Comparison of ENCODE assay signal across 10 cellular contexts in the genomic region with DNA sequence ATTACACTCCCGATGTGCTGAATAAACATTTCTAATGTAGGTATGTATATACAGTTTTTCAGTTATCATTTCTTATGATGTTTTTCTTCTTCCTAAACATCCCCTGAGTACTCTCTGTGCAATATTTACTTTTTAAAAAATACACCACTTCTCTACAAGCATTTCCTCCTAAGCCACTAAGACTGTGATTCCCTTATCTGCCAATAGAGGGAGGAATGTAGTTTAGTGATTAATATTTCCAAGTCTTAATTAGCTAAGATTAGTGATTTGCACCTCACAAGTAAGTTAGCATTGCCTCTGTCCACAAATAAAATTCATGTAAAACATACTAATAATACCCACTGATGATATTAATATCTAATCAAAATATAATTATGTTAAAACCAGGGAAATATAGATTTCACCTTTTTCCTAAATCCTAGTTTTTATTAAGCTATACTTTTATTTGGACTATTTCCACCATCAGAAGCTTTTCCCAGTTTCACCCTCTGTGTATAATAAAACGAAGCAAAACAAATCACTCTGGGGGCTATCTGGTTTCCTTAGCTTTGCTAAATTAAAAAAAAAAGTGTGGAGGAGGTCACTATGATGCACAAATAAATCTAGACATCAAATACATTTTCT.
DNase-seq lines count a peak whose midpoint lies in the region; ATAC-seq and TF ChIP-seq lines count a peak whose summit lies in the region.
"Had no signal": no experiment of that assay in that cellular context is flagged by ENCODE, and none has a peak within 500 bp of the region (broad histone marks: within the 10 kb centered on the region; RNA-seq: fewer than 3 reads in every experiment).

No MANE protein-coding gene starts in this region.

- ATAC-seq in HG02759 (IDR thresholded peaks at IDR 0.05; ENCODE audit: unreplicated experiment) = peak; percentile 49
- ATAC-seq in WTC11 = no peak; the same call in 1 of the 2 replicates
- no peak for ATAC-seq in HG03196 (IDR thresholded peaks at IDR 0.05; ENCODE audit: unreplicated experiment)
- ATAC-seq in GM18870 (IDR thresholded peaks at IDR 0.05; ENCODE audit: unreplicated experiment) = no peak
- ATAC-seq in HG02970 (IDR thresholded peaks at IDR 0.05; ENCODE audit: low FRiP score, unreplicated experiment) = no peak

- no peaks in the 10 kb centered on the region for H3K27me3 Mint-ChIP-seq in WTC11 (ENCODE audit: low read depth)
- H3K27me3 Mint-ChIP-seq: activated naive CD8-positive, alpha-beta T cell treated with anti-CD3 and anti-CD28 coated beads, Interleukin-2, amount 10 ng/mL, durations not matched to agents 7 days and 5 days had no signal

- H3K36me3 Mint-ChIP-seq in WTC11 = no peaks in the 10 kb centered on the region
- H3K36me3 Mint-ChIP-seq: activated naive CD8-positive, alpha-beta T cell treated with anti-CD3 and anti-CD28 coated beads, Interleukin-2, amount 10 ng/mL, durations not matched to agents 7 days and 5 days had no signal

- H3K9me3 Mint-ChIP-seq in WTC11 = no peaks in the 10 kb centered on the region
- H3K9me3 Mint-ChIP-seq: activated naive CD8-positive, alpha-beta T cell treated with anti-CD3 and anti-CD28 coated beads, Interleukin-2, amount 10 ng/mL, durations not matched to agents 7 days and 5 days had no signal

- no peak overlapping the region for H3K4me3 ChIP-seq in BE2C (ENCODE audit: low read depth, low read length)

- no peak overlapping the region for H3K27ac Mint-ChIP-seq in WTC11
- H3K27ac Mint-ChIP-seq: activated naive CD8-positive, alpha-beta T cell treated with anti-CD3 and anti-CD28 coated beads, Interleukin-2, amount 10 ng/mL, durations not matched to agents 7 days and 5 days had no signal

- H3K9me3 ChIP-seq in BE2C = no peaks in the 10 kb centered on the region

- no peaks in the 10 kb centered on the region for H3K36me3 ChIP-seq in BE2C

- DNase-seq in BE2C (no peak), WTC11 (ENCODE audit: low spot score) (no peak), kidney tubule cell (ENCODE audit: low spot score) (peak; percentile 6)
- DNase-seq in activated T-cell treated with anti-CD3 and anti-CD28 coated beads, Interleukin-2, amount 50 U/mL, for 48 hours = no peak
- DNase-seq: activated naive CD8-positive, alpha-beta T cell treated with anti-CD3 and anti-CD28 coated beads, Interleukin-2, amount 10 ng/mL, durations not matched to agents 7 days and 5 days; NCI-H226 had no signal

- TF ChIP-seq CTCF in BE2C (IDR thresholded peaks at IDR 0.05; ENCODE audit: low read depth, low read length) (peak; percentile 62), WTC11 (IDR thresholded peaks at IDR 0.05) (peak; percentile 67)

- H3K4me1 Mint-ChIP-seq in WTC11 = no peaks in the 10 kb centered on the region; the same call in 1 of the 2 replicates
- H3K4me1 Mint-ChIP-seq: activated naive CD8-positive, alpha-beta T cell treated with anti-CD3 and anti-CD28 coated beads, Interleukin-2, amount 10 ng/mL, durations not matched to agents 7 days and 5 days had no signal

- POLR2A ChIA-PET in WTC11 (lab: Charles Lee) = no interaction called here

- H3K4me3 Mint-ChIP-seq in WTC11 = no peak overlapping the region
- H3K4me3 Mint-ChIP-seq: activated naive CD8-positive, alpha-beta T cell treated with anti-CD3 and anti-CD28 coated beads, Interleukin-2, amount 10 ng/mL, durations not matched to agents 7 days and 5 days had no signal

- CTCF ChIA-PET in WTC11 (lab: Charles Lee) = interaction anchor here (0.7 to 1.2 kb wide), 5 partner anchors 10 to 380 kb away, joined by 3 to 18 read pairs (median 3); no protein-coding TSS in a partner anchor

- H3K4me1 ChIP-seq in BE2C = peaks cover 9% of the 10 kb centered on the region

- no peaks in the 10 kb centered on the region for H3K27me3 ChIP-seq in BE2C

TF ChIP-seq in WTC11, 78 proteins besides CTCF, POLR2A, EP300 and RAD21:
- TF ChIP-seq, protein P1, sequence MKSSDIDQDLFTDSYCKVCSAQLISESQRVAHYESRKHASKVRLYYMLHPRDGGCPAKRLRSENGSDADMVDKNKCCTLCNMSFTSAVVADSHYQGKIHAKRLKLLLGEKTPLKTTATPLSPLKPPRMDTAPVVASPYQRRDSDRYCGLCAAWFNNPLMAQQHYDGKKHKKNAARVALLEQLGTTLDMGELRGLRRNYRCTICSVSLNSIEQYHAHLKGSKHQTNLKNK (CRISPR knock-in tag; IDR thresholded peaks at IDR 0.05) = no peak
- TF ChIP-seq, protein P2, sequence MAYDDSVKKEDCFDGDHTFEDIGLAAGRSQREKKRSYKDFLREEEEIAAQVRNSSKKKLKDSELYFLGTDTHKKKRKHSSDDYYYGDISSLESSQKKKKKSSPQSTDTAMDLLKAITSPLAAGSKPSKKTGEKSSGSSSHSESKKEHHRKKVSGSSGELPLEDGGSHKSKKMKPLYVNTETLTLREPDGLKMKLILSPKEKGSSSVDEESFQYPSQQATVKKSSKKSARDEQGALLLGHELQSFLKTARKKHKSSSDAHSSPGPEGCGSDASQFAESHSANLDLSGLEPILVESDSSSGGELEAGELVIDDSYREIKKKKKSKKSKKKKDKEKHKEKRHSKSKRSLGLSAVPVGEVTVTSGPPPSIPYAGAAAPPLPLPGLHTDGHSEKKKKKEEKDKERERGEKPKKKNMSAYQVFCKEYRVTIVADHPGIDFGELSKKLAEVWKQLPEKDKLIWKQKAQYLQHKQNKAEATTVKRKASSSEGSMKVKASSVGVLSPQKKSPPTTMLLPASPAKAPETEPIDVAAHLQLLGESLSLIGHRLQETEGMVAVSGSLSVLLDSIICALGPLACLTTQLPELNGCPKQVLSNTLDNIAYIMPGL (CRISPR knock-in tag; IDR thresholded peaks at IDR 0.05) = no peak
- TF ChIP-seq, protein P3, sequence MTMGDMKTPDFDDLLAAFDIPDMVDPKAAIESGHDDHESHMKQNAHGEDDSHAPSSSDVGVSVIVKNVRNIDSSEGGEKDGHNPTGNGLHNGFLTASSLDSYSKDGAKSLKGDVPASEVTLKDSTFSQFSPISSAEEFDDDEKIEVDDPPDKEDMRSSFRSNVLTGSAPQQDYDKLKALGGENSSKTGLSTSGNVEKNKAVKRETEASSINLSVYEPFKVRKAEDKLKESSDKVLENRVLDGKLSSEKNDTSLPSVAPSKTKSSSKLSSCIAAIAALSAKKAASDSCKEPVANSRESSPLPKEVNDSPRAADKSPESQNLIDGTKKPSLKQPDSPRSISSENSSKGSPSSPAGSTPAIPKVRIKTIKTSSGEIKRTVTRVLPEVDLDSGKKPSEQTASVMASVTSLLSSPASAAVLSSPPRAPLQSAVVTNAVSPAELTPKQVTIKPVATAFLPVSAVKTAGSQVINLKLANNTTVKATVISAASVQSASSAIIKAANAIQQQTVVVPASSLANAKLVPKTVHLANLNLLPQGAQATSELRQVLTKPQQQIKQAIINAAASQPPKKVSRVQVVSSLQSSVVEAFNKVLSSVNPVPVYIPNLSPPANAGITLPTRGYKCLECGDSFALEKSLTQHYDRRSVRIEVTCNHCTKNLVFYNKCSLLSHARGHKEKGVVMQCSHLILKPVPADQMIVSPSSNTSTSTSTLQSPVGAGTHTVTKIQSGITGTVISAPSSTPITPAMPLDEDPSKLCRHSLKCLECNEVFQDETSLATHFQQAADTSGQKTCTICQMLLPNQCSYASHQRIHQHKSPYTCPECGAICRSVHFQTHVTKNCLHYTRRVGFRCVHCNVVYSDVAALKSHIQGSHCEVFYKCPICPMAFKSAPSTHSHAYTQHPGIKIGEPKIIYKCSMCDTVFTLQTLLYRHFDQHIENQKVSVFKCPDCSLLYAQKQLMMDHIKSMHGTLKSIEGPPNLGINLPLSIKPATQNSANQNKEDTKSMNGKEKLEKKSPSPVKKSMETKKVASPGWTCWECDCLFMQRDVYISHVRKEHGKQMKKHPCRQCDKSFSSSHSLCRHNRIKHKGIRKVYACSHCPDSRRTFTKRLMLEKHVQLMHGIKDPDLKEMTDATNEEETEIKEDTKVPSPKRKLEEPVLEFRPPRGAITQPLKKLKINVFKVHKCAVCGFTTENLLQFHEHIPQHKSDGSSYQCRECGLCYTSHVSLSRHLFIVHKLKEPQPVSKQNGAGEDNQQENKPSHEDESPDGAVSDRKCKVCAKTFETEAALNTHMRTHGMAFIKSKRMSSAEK (CRISPR knock-in tag; IDR thresholded peaks at IDR 0.05; ENCODE audit: borderline replicate concordance) = no peak
- TF ChIP-seq MYBL2 (CRISPR knock-in tag; IDR thresholded peaks at IDR 0.05) (no peak), JAZF1 (CRISPR knock-in tag; IDR thresholded peaks at IDR 0.05) (no peak), NR1H2 (CRISPR knock-in tag; IDR thresholded peaks at IDR 0.05) (no peak)
